Comparison of ENCODE assay signal across 8 cellular contexts in genomic region chr20:8305449-8305978, GRCh38.
DNase-seq lines count a peak whose midpoint lies in the region; ATAC-seq and TF ChIP-seq lines count a peak whose summit lies in the region.

No MANE protein-coding gene starts in this region.

- TF ChIP-seq CTCF in Calu3 (IDR thresholded peaks at IDR 0.05; ENCODE audit: unreplicated experiment) (peak; percentile 53), Peyer's patch (IDR thresholded peaks at IDR 0.05) (peak in 4 of 6 experiments; percentile 48 to 61 (median 50)), left ventricle myocardium inferior (IDR thresholded peaks at IDR 0.05; ENCODE audit: borderline replicate concordance) (peak; percentile 61)

- no peaks in the 10 kb centered on the region for H3K27me3 ChIP-seq in Peyer's patch
- no peaks in the 10 kb centered on the region for H3K27me3 ChIP-seq in left ventricle myocardium inferior (ENCODE audit: low read depth)

- DNase-seq in Calu3 (peak; percentile 47), Peyer's patch (peak; percentile 37 to 82 (median 48)), left ventricle myocardium inferior (peak; percentile 15)
- DNase-seq in activated effector memory CD4-positive, alpha-beta T cell treated with Interleukin-2 at 50 U/mL for 16 hours: peak; percentile 60
- peak; percentile 6 to 36 for DNase-seq in stimulated activated CD4-positive, alpha-beta T cell treated with anti-CD3 and anti-CD28 coated beads, Interleukin-1b, Interleukin-23, amount 100 ng/mL, for 1 hour (ENCODE audit: low read depth in 2 of 2)

- CTCF ChIA-PET in Calu3 (lab: Charles Lee): no interaction called here

- H3K9me3 Mint-ChIP-seq in Calu3 (ENCODE audit: low read depth, unreplicated experiment): no peaks in the 10 kb centered on the region

- H3K4me3 ChIP-seq in Peyer's patch (no peak overlapping the region), left ventricle myocardium inferior (no peak overlapping the region)

- H3K9me3 ChIP-seq in Peyer's patch (no peaks in the 10 kb centered on the region), left ventricle myocardium inferior (replicated peaks) (no peaks in the 10 kb centered on the region)

- intact Hi-C loops in Calu3 (cut with micrococcal nuclease; ENCODE audit: unreplicated experiment) (loop anchor here (2.0 to 10.0 kb wide), 3 partner anchors 173 to 419 kb away; partner anchors contain the start of gene PLCB1), left ventricle myocardium inferior (cut with micrococcal nuclease) (no loop called here)

- H3K27ac ChIP-seq in Peyer's patch (no peak overlapping the region), left ventricle myocardium inferior (replicated peaks) (no peak overlapping the region)

- H3K4me3 Mint-ChIP-seq in Calu3 (ENCODE audit: low read depth, unreplicated experiment): no peak overlapping the region

- no peaks in the 10 kb centered on the region for H3K4me1 Mint-ChIP-seq in Calu3 (ENCODE audit: low read depth, unreplicated experiment)

- BruUV-seq in Calu3 (replicated peaks; lab: Mats Ljungman, UMichigan): no TSS peak

- ATAC-seq in GM19455 (IDR thresholded peaks at IDR 0.05; ENCODE audit: unreplicated experiment): peak; percentile 97
- ATAC-seq in HG03469 (IDR thresholded peaks at IDR 0.05; ENCODE audit: unreplicated experiment): peak; percentile 91
- no peak for ATAC-seq in HG03097 (IDR thresholded peaks at IDR 0.05; ENCODE audit: low FRiP score, unreplicated experiment)

- H3K4me1 ChIP-seq in Peyer's patch: no peaks in the 10 kb centered on the region
- H3K4me1 ChIP-seq in left ventricle myocardium inferior: peaks cover 23% of the 10 kb centered on the region

- H3K36me3 ChIP-seq in Peyer's patch: no peaks in the 10 kb centered on the region
- no peaks in the 10 kb centered on the region for H3K36me3 ChIP-seq in left ventricle myocardium inferior

- no peak overlapping the region for H3K27ac Mint-ChIP-seq in Calu3 (ENCODE audit: unreplicated experiment)

- H3K27me3 Mint-ChIP-seq in Calu3 (ENCODE audit: unreplicated experiment): no peaks in the 10 kb centered on the region

- no peaks in the 10 kb centered on the region for H3K36me3 Mint-ChIP-seq in Calu3 (ENCODE audit: insufficient read depth, unreplicated experiment)

- TF ChIP-seq POLR2A in Peyer's patch (IDR thresholded peaks at IDR 0.05): no peak
